ENCODE assay signal across 1 cellular context in genomic region chr13:22312405-22312803, GRCh38.
A peak's percentile ranks its signal among the peaks of the same experiment; 100 is the strongest.
TF ChIP-seq lines count a peak whose summit lies in the region.

No MANE protein-coding gene starts in this region.

TF ChIP-seq in WTC11, 78 proteins besides CTCF, POLR2A, EP300 and RAD21:
- TF ChIP-seq ZNF512 (CRISPR knock-in tag; IDR thresholded peaks at IDR 0.05; ENCODE audit: borderline replicate concordance) (peak; percentile 42; the same call in 1 of the 2 replicates), ELF4 (CRISPR knock-in tag; IDR thresholded peaks at IDR 0.05; ENCODE audit: low read depth) (no peak), GRHL2 (CRISPR knock-in tag; IDR thresholded peaks at IDR 0.05; ENCODE audit: insufficient replicate concordance, severe bottlenecking) (no peak), IRF2 (CRISPR knock-in tag; IDR thresholded peaks at IDR 0.05; ENCODE audit: borderline replicate concordance, low read depth) (no peak), ZSCAN18 (CRISPR knock-in tag; IDR thresholded peaks at IDR 0.05) (no peak)
